ENCODE assay signal across 23 cellular contexts in genomic region chr7:34330308-34330707, GRCh38.
"Had no signal": no experiment of that assay in that cellular context is flagged by ENCODE, and none has a peak within 500 bp of the region (broad histone marks: within the 10 kb centered on the region; RNA-seq: fewer than 3 reads in every experiment).

No MANE protein-coding gene starts in this region.

- H3K27ac ChIP-seq: HL-60, KMS-11, RWPE1, SJCRH30 had no signal

- H3K9ac ChIP-seq: KMS-11 had no signal

- H3K4me3 ChIP-seq: K562, SJCRH30 had no signal

- H3K36me3 ChIP-seq: SJCRH30 had no signal

- H3K9me3 ChIP-seq: SJCRH30 had no signal

- DNase-seq: Kasumi-1, MM.1S, NCI-H1048, NCI-H1105, NCI-H1436 treated with DMSO at 0.1 percent for 48 hours, NCI-H1694, NCI-H187 treated with DMSO at 0.1 percent for 48 hours, NCI-H2029 treated with DMSO at 0.1 percent for 48 hours, NCI-H2171, NCI-H226, NCI-H446, NCI-H510A, NCI-H524 treated with DMSO at 0.1 percent for 48 hours, NCI-H69, NCI-H774, SHP77, SJCRH30 had no signal

- FAIRE-seq: HTR-8/SVneo, K562 had no signal

- H3K4me1 ChIP-seq: SJCRH30 had no signal

- H3K4me2 ChIP-seq: KMS-11 had no signal

- H3K27me3 ChIP-seq: SJCRH30 had no signal

- ATAC-seq: K562, SK-N-SH treated with all-trans-retinoic acid at 6 μM for 48 hours had no signal
